20 cellular contexts compared by ENCODE assay signal in genomic region chr11:95780544-95780943, GRCh38.
DNase-seq lines count a peak whose midpoint lies in the region; ATAC-seq lines count a peak whose summit lies in the region.
"Had no signal": no experiment of that assay in that cellular context is flagged by ENCODE, and none has a peak within 500 bp of the region (broad histone marks: within the 10 kb centered on the region; RNA-seq: fewer than 3 reads in every experiment).

No MANE protein-coding gene starts in this region.

- H3K9me3 Mint-ChIP-seq in memory B cell = no peaks in the 10 kb centered on the region
- H3K9me3 Mint-ChIP-seq: CD8-positive, alpha-beta T cell had no signal

- H3K4me1 Mint-ChIP-seq in memory B cell = peaks cover 21% of the 10 kb centered on the region

- H3K27me3 Mint-ChIP-seq in memory B cell = no peaks in the 10 kb centered on the region

- DNase-seq in memory B cell (ENCODE audit: low spot score in 2 of 2) (no peak), activated T-cell treated with anti-CD3 and anti-CD28 coated beads for 4 hours (no peak)
- DNase-seq: Calu3; CD8-positive, alpha-beta T cell; KBM-7; NCI-H1417; NCI-H187; NCI-H2107; NCI-H2227 treated with DMSO at 0.1 percent for 48 hours; NCI-H510A treated with DMSO at 0.1 percent for 48 hours; PC-3; RPMI8226; SHP77 treated with DMSO at 0.1 percent for 48 hours; SK-N-SH had no signal

- H3K36me3 Mint-ChIP-seq in memory B cell = peaks cover 35% of the 10 kb centered on the region

- ATAC-seq in GM18498 (IDR thresholded peaks at IDR 0.05; ENCODE audit: unreplicated experiment) = peak; percentile 46
- ATAC-seq in GM19351 (IDR thresholded peaks at IDR 0.05; ENCODE audit: unreplicated experiment) = peak; percentile 55
- ATAC-seq in HG03378 (IDR thresholded peaks at IDR 0.05; ENCODE audit: unreplicated experiment) = peak; percentile 47
- peak; percentile 96 for ATAC-seq in memory B cell (ENCODE audit: low read depth)
- ATAC-seq in GM19035 (IDR thresholded peaks at IDR 0.05; ENCODE audit: unreplicated experiment) = no peak
- ATAC-seq in HG03135 (IDR thresholded peaks at IDR 0.05; ENCODE audit: unreplicated experiment) = no peak
- ATAC-seq: CD8-positive, alpha-beta T cell; HepG2; PC-3 had no signal

- peak overlapping the region; percentile 64 for H3K27ac Mint-ChIP-seq in memory B cell

- H3K4me3 Mint-ChIP-seq in memory B cell = no peak overlapping the region
- H3K4me3 Mint-ChIP-seq: CD8-positive, alpha-beta T cell had no signal

Comparison
In these comparisons a context has a peak if more than half of its experiments do, and no peak if none do; other contexts are left out.
1. ATAC-seq: peak in GM18498 (single experiment), GM19351 (single experiment), HG03378 (single experiment) and memory B cell (single experiment); none in GM19035 (single experiment) and HG03135 (single experiment).